1 cellular context compared by ENCODE assay signal in genomic region chr16:8568231-8568617, GRCh38.
TF ChIP-seq lines count a peak whose summit lies in the region.

No MANE protein-coding gene starts in this region.

TF ChIP-seq in K562, 482 proteins besides CTCF, POLR2A, EP300 and RAD21 (continued from another document):
- TF ChIP-seq IRF9 (tag; IDR thresholded peaks at IDR 0.05): no peak
- TF ChIP-seq NONO (IDR thresholded peaks at IDR 0.05; ENCODE audit: low read depth in 2 of 2, low read length in 1 of 2): no peak
- no peak for TF ChIP-seq ZFP1 (CRISPR knock-in tag; IDR thresholded peaks at IDR 0.05)
- TF ChIP-seq TSHZ1 (CRISPR knock-in tag; IDR thresholded peaks at IDR 0.05): no peak
- peak; percentile 35; the same call in 1 of the 2 replicates for TF ChIP-seq ATF1 (CRISPR knock-in tag; IDR thresholded peaks at IDR 0.05)
- TF ChIP-seq ATF1 (tag; IDR thresholded peaks at IDR 0.05): peak; percentile 98
- TF ChIP-seq CBFB (CRISPR knock-in tag; IDR thresholded peaks at IDR 0.05): no peak
- no peak for TF ChIP-seq ELF1 (tag; IDR thresholded peaks at IDR 0.05)
- TF ChIP-seq PTBP1 (IDR thresholded peaks at IDR 0.05; ENCODE audit: low read depth, low read length): 0 out of 2 replicates have a peak, but pooled peaks have one; percentile 31
- no peak for TF ChIP-seq HMG20B (CRISPR knock-in tag; IDR thresholded peaks at IDR 0.05)
- TF ChIP-seq KAT7 (CRISPR knock-in tag; IDR thresholded peaks at IDR 0.05; ENCODE audit: borderline replicate concordance): no peak
- TF ChIP-seq ATF3 (IDR thresholded peaks at IDR 0.05): peak; percentile 97
- TF ChIP-seq ATF3 (CRISPR knock-in tag; conservative IDR thresholded peaks at IDR 0.05): no peak
- TF ChIP-seq RCOR1 (IDR thresholded peaks at IDR 0.05; ENCODE audit: borderline replicate concordance in 1 of 2, low read depth in 2 of 2, low read length in 2 of 2): 0 out of 4 replicates have a peak, but pooled peaks of 1 of the 2 experiments have one; percentile 26
- TF ChIP-seq PHB2 (IDR thresholded peaks at IDR 0.05; ENCODE audit: low read depth): no peak
- TF ChIP-seq ZNF23 (CRISPR knock-in tag; IDR thresholded peaks at IDR 0.05): no peak
- no peak for TF ChIP-seq ZNF212 (CRISPR knock-in tag; IDR thresholded peaks at IDR 0.05)
- TF ChIP-seq MAFK (IDR thresholded peaks at IDR 0.05; ENCODE audit: low read length): no peak
- TF ChIP-seq RBM25 (IDR thresholded peaks at IDR 0.05; ENCODE audit: low read depth, low read length, severe bottlenecking): peak; percentile 76
- no peak for TF ChIP-seq GTF2F1 (IDR thresholded peaks at IDR 0.05; ENCODE audit: low read depth, low read length)
- TF ChIP-seq ATF7 (IDR thresholded peaks at IDR 0.05): peak; percentile 85
- TF ChIP-seq DNMT1 (IDR thresholded peaks at IDR 0.05): no peak
- TF ChIP-seq KLF13 (tag; IDR thresholded peaks at IDR 0.05; ENCODE audit: borderline replicate concordance, low read depth): no peak
- TF ChIP-seq LEF1 (IDR thresholded peaks at IDR 0.05): no peak
- no peak for TF ChIP-seq CREB5 (CRISPR knock-in tag; IDR thresholded peaks at IDR 0.05)
- TF ChIP-seq ATF2 (CRISPR knock-in tag; IDR thresholded peaks at IDR 0.05): peak; percentile 92
- TF ChIP-seq ETV5 (CRISPR knock-in tag; IDR thresholded peaks at IDR 0.05; ENCODE audit: low read depth): no peak
- TF ChIP-seq NCOA1 (IDR thresholded peaks at IDR 0.05; ENCODE audit: low read depth): peak; percentile 93
- TF ChIP-seq KLF6 (CRISPR knock-in tag; IDR thresholded peaks at IDR 0.05; ENCODE audit: borderline replicate concordance): no peak
- TF ChIP-seq TFAM (CRISPR knock-in tag; conservative IDR thresholded peaks at IDR 0.05): no peak
- TF ChIP-seq ZFX (CRISPR knock-in tag; IDR thresholded peaks at IDR 0.05): no peak
- peak; percentile 68 for TF ChIP-seq ZBTB12 (CRISPR knock-in tag; IDR thresholded peaks at IDR 0.05)
- TF ChIP-seq CXXC5 (CRISPR knock-in tag; IDR thresholded peaks at IDR 0.05): no peak
- TF ChIP-seq ZNF740 (CRISPR knock-in tag; IDR thresholded peaks at IDR 0.05): no peak
- no peak for TF ChIP-seq ZNF740 (tag; IDR thresholded peaks at IDR 0.05)
- peak; percentile 57; the same call in 1 of the 2 replicates for TF ChIP-seq JUND (IDR thresholded peaks at IDR 0.05; ENCODE audit: borderline replicate concordance, low read depth, low read length)
- TF ChIP-seq JUND (tag; IDR thresholded peaks at IDR 0.05; ENCODE audit: borderline replicate concordance, low read depth, low read length): peak; percentile 93; the same call in 2 of the 3 replicates
- TF ChIP-seq TCF7 (IDR thresholded peaks at IDR 0.05; ENCODE audit: borderline replicate concordance): no peak
- TF ChIP-seq BCOR (IDR thresholded peaks at IDR 0.05): peak; percentile 90
- peak; percentile 74 for TF ChIP-seq KHSRP (IDR thresholded peaks at IDR 0.05)
- TF ChIP-seq NCOA2 (IDR thresholded peaks at IDR 0.05; ENCODE audit: partially characterized antibody in 2 of 2): no peak
- no peak for TF ChIP-seq TCF15 (CRISPR knock-in tag; IDR thresholded peaks at IDR 0.05)
- TF ChIP-seq MAFF (IDR thresholded peaks at IDR 0.05; ENCODE audit: low read length): no peak
- TF ChIP-seq ZNF511 (CRISPR knock-in tag; IDR thresholded peaks at IDR 0.05): no peak
- no peak for TF ChIP-seq ZNF830 (CRISPR knock-in tag; IDR thresholded peaks at IDR 0.05)
- TF ChIP-seq TCFL5 (CRISPR knock-in tag; conservative IDR thresholded peaks at IDR 0.05): no peak
- TF ChIP-seq HMGN3 (IDR thresholded peaks at IDR 0.05; ENCODE audit: borderline replicate concordance, extremely low read depth, insufficient read length, low read depth, low read length): no peak
TF ChIP-seq in K562: peak in this region for 21.
